In genomic region chr4:149341117-149341516, GRCh38 we compare ENCODE assay signal across 6 cellular contexts.
DNase-seq lines count a peak whose midpoint lies in the region; FAIRE-seq and TF ChIP-seq lines count a peak whose summit lies in the region.
"Not testable (repeated sequence)": the region's sequence is repeated elsewhere in the genome, so short reads cannot be mapped to it uniquely, and the experiment has no call there.

No MANE protein-coding gene starts in this region.

- not testable (repeated sequence) for TF ChIP-seq CTCF in PC-9 (conservative IDR thresholded peaks at IDR 0.05); bronchial epithelial cell (IDR thresholded peaks at IDR 0.05; ENCODE audit: insufficient read depth, low read length, severe bottlenecking)

- H3K36me3 ChIP-seq in PC-9 (ENCODE audit: low read depth); bronchial epithelial cell (ENCODE audit: control insufficient read depth, insufficient read depth, low read length): not testable (repeated sequence)

- H3K9me2 ChIP-seq in PC-9 (ENCODE audit: insufficient read depth): not testable (repeated sequence)

- H3K27me3 ChIP-seq in PC-9 (ENCODE audit: insufficient read depth, low read depth); bronchial epithelial cell (ENCODE audit: control insufficient read depth, insufficient read depth, low read length): not testable (repeated sequence)

- DNase-seq in DMS53 (lab: John Stamatoyannopoulos, UW) (peak; percentile 55), H4 (ENCODE audit: low spot score) (peak; percentile 9), NCI-H69 (lab: John Stamatoyannopoulos, UW) (peak; percentile 9), PC-9 (peak in 1 of 2 experiments; percentile 35), bronchial epithelial cell (ENCODE audit: low read depth) (peak; percentile 10), mesenteric fat pad (ENCODE audit: low spot score) (peak; percentile 65)

- not testable (repeated sequence) for H4K20me1 ChIP-seq in PC-9 (ENCODE audit: insufficient read depth)

- H2AFZ ChIP-seq in PC-9: not testable (repeated sequence)

- peak overlapping the region; percentile 31; the same call in 1 of the 2 replicates for H3K4me2 ChIP-seq in PC-9

- H3F3A ChIP-seq in PC-9 (ENCODE audit: insufficient read depth, low read depth): not testable (repeated sequence)

- not testable (repeated sequence) for H3K79me2 ChIP-seq in PC-9 (ENCODE audit: low read depth)

- intact Hi-C loops in PC-9 (cut with micrococcal nuclease; ENCODE audit: unreplicated experiment): not testable (repeated sequence)

- CTCF ChIA-PET in PC-9 (lab: Charles Lee): not testable (repeated sequence)

- H3K4me1 ChIP-seq in PC-9 (replicated peaks; ENCODE audit: insufficient read depth): not testable (repeated sequence)

- POLR2A ChIA-PET in PC-9 (lab: Charles Lee; ENCODE audit: unreplicated experiment): interaction anchor here (0.6 kb wide), 1 partner anchor 466 kb away, joined by 7 read pairs; no protein-coding TSS in a partner anchor

- not testable (repeated sequence) for FAIRE-seq in bronchial epithelial cell (lab: Jason Lieb, UNC)

- H3K27ac ChIP-seq in PC-9: not testable (repeated sequence)

- not testable (repeated sequence) for H3K9me3 ChIP-seq in PC-9 (ENCODE audit: insufficient read depth, low read depth)

- BruUV-seq in PC-9 (replicated peaks; lab: Mats Ljungman, UMichigan): not testable (repeated sequence)

- not testable (repeated sequence) for H3K4me3 ChIP-seq in PC-9; bronchial epithelial cell (ENCODE audit: low read depth, low read length)
